ENCODE assay signal across 6 cellular contexts in genomic region chr2:23441414-23441813, GRCh38.
"Had no signal": no experiment of that assay in that cellular context is flagged by ENCODE, and none has a peak within 500 bp of the region (broad histone marks: within the 10 kb centered on the region; RNA-seq: fewer than 3 reads in every experiment).

No MANE protein-coding gene starts in this region.

- H3K4me1 ChIP-seq: HAP-1 had no signal

- ATAC-seq: HCT116, K562 had no signal

- H3K9ac ChIP-seq: GM23248 had no signal

- H3K4me3 ChIP-seq: GM23248, HAP-1, K562 had no signal

- H3K36me3 ChIP-seq: HAP-1 had no signal

- H3K27ac ChIP-seq: GM23248 had no signal

- H2AFZ ChIP-seq: GM23248 had no signal

- DNase-seq: GM23248, IMR-90, KG1 had no signal
